ENCODE assay signal across 1 cellular context in the genomic region with DNA sequence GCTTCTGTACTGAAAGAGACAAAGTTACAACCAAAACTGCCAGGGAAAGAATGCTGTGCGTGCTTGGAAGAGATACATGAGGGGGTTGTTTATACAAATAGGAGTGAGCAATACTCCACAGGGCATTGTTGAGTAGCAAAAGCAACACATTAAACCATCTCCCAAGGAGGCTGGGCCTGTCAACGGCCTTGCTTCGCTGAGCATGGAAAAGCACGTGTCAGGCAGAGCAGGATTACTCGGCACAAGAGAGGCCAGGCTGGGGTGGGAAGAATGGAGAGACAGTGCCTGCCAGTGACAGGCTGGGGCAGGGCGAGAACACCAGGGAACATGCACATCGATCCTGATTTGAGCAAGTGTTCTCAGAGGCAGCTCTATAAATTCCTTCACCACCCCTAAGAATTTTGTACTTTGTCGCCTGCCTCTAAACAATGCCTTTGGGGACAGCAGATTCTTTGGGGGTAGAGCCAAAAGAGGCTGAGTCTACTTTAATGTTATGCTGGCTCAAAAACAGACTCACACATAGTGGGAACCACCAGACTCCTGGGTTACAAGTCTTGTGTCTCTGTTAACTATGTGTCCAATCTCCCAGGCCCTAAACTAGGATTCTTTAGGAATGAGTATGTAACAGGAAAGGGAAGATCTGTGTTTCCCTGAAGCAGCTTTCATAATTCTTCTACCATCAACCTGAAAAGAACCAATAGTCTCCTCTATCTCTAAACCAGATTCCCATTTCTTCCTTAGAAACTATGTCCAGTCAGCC.
TF ChIP-seq lines count a peak whose summit lies in the region.

No MANE protein-coding gene starts in this region.

TF ChIP-seq in K562, 482 proteins besides CTCF, POLR2A, EP300 and RAD21 (continued from another document):
- TF ChIP-seq, protein P1, sequence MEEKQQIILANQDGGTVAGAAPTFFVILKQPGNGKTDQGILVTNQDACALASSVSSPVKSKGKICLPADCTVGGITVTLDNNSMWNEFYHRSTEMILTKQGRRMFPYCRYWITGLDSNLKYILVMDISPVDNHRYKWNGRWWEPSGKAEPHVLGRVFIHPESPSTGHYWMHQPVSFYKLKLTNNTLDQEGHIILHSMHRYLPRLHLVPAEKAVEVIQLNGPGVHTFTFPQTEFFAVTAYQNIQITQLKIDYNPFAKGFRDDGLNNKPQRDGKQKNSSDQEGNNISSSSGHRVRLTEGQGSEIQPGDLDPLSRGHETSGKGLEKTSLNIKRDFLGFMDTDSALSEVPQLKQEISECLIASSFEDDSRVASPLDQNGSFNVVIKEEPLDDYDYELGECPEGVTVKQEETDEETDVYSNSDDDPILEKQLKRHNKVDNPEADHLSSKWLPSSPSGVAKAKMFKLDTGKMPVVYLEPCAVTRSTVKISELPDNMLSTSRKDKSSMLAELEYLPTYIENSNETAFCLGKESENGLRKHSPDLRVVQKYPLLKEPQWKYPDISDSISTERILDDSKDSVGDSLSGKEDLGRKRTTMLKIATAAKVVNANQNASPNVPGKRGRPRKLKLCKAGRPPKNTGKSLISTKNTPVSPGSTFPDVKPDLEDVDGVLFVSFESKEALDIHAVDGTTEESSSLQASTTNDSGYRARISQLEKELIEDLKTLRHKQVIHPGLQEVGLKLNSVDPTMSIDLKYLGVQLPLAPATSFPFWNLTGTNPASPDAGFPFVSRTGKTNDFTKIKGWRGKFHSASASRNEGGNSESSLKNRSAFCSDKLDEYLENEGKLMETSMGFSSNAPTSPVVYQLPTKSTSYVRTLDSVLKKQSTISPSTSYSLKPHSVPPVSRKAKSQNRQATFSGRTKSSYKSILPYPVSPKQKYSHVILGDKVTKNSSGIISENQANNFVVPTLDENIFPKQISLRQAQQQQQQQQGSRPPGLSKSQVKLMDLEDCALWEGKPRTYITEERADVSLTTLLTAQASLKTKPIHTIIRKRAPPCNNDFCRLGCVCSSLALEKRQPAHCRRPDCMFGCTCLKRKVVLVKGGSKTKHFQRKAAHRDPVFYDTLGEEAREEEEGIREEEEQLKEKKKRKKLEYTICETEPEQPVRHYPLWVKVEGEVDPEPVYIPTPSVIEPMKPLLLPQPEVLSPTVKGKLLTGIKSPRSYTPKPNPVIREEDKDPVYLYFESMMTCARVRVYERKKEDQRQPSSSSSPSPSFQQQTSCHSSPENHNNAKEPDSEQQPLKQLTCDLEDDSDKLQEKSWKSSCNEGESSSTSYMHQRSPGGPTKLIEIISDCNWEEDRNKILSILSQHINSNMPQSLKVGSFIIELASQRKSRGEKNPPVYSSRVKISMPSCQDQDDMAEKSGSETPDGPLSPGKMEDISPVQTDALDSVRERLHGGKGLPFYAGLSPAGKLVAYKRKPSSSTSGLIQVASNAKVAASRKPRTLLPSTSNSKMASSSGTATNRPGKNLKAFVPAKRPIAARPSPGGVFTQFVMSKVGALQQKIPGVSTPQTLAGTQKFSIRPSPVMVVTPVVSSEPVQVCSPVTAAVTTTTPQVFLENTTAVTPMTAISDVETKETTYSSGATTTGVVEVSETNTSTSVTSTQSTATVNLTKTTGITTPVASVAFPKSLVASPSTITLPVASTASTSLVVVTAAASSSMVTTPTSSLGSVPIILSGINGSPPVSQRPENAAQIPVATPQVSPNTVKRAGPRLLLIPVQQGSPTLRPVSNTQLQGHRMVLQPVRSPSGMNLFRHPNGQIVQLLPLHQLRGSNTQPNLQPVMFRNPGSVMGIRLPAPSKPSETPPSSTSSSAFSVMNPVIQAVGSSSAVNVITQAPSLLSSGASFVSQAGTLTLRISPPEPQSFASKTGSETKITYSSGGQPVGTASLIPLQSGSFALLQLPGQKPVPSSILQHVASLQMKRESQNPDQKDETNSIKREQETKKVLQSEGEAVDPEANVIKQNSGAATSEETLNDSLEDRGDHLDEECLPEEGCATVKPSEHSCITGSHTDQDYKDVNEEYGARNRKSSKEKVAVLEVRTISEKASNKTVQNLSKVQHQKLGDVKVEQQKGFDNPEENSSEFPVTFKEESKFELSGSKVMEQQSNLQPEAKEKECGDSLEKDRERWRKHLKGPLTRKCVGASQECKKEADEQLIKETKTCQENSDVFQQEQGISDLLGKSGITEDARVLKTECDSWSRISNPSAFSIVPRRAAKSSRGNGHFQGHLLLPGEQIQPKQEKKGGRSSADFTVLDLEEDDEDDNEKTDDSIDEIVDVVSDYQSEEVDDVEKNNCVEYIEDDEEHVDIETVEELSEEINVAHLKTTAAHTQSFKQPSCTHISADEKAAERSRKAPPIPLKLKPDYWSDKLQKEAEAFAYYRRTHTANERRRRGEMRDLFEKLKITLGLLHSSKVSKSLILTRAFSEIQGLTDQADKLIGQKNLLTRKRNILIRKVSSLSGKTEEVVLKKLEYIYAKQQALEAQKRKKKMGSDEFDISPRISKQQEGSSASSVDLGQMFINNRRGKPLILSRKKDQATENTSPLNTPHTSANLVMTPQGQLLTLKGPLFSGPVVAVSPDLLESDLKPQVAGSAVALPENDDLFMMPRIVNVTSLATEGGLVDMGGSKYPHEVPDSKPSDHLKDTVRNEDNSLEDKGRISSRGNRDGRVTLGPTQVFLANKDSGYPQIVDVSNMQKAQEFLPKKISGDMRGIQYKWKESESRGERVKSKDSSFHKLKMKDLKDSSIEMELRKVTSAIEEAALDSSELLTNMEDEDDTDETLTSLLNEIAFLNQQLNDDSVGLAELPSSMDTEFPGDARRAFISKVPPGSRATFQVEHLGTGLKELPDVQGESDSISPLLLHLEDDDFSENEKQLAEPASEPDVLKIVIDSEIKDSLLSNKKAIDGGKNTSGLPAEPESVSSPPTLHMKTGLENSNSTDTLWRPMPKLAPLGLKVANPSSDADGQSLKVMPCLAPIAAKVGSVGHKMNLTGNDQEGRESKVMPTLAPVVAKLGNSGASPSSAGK (IDR thresholded peaks at IDR 0.05), result peak; percentile 41; the same call in 1 of the 2 replicates
- TF ChIP-seq HDAC2 (IDR thresholded peaks at IDR 0.05), result no peak
- 0 out of 2 replicates have a peak, but pooled peaks have one; percentile 20 for TF ChIP-seq KLF13 (tag; IDR thresholded peaks at IDR 0.05; ENCODE audit: borderline replicate concordance, low read depth)
- TF ChIP-seq HLTF (IDR thresholded peaks at IDR 0.05), result no peak
